Comparison of ENCODE assay signal across 8 cellular contexts in the genomic region with DNA sequence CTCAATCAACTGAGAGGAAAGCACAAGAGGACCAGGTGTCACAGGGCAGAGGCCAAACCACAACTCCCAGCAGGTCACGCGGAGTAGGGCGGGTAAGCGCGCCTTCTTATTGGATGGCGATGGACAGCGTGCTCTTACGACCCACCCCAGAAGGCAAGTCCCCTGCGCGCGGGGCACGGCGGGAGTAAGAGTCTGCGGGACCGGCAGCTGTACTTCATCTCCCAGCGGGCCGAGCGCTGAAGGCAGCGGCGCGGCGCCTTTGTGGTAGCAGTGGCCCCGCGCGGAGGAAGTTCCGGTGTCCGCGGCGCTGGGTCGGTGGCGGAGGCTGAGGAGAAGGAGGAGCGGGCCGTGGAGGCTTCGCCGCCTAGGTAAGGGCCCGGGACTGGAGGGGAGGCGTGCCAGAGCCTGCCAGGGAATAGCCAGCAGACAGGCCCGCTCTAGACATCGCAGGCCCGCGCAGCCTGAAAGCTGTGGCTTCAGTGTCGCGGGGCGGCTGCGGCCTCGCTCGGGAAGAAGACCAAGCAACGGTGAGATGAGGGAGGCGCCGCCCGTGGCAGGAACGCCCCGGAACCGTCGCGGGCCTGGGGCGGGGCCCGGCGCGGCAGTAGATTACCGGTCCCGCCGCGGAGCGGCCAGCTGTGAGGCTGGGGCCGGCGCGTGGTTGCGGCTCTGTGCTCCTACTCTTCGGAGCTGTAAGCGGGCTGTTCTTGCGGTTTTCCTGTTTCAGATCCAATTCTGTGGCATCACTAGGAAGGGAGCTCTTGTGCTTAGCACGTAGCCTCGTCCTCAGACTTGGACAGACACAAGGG. TPM values are rescaled to one million over a fixed set of nuclear protein-coding genes. Genes with fewer than 3 reads are reported as not detected.
DNase-seq lines count a peak whose midpoint lies in the region; ATAC-seq and TF ChIP-seq lines count a peak whose summit lies in the region.

TSS of gene RBM6 (plus strand) at position 293 of the 809 bp plus-strand sequence. CDS start 22,492 bp downstream, outside the sequence.

- no peaks in the 10 kb centered on the region for H3K27me3 Mint-ChIP-seq in T-helper 2 cell treated with Interferon-gamma antibody and Interleukin-4, amounts not matched to agents 5 μg/mL and 100 μg/mL, for 36 hours (ENCODE audit: low read depth)

- TF ChIP-seq CTCF in ascending aorta (IDR thresholded peaks at IDR 0.05) (no peak), uterus (IDR thresholded peaks at IDR 0.05) (peak in 3 of 4 experiments; percentile 21 to 34 (median 21))

- no peaks in the 10 kb centered on the region for H3K9me3 ChIP-seq in ascending aorta
- H3K9me3 ChIP-seq in right cardiac atrium (ENCODE audit: control insufficient read depth, low read length), result no peaks in the 10 kb centered on the region
- no peaks in the 10 kb centered on the region for H3K9me3 ChIP-seq in uterus

- H3K27me3 ChIP-seq in ascending aorta (no peaks in the 10 kb centered on the region), right cardiac atrium (ENCODE audit: control insufficient read depth, insufficient read depth) (no peaks in the 10 kb centered on the region), uterus (no peaks in the 10 kb centered on the region)

- no peaks in the 10 kb centered on the region for H3K9me3 Mint-ChIP-seq in T-helper 2 cell treated with Interferon-gamma antibody and Interleukin-4, amounts not matched to agents 5 μg/mL and 100 μg/mL, for 36 hours

- no peaks in the 10 kb centered on the region for H3K36me3 ChIP-seq in ascending aorta
- no peaks in the 10 kb centered on the region for H3K36me3 ChIP-seq in uterus

- ATAC-seq in GM18502 (IDR thresholded peaks at IDR 0.05; ENCODE audit: poor library complexity, unreplicated experiment) (peak; percentile 87), HG02970 (IDR thresholded peaks at IDR 0.05; ENCODE audit: low FRiP score, unreplicated experiment) (peak; percentile 90), right cardiac atrium (peak; percentile 99)

- peak within 1 kb of the TSS; percentile 96 for H3K27ac Mint-ChIP-seq in T-helper 2 cell treated with Interferon-gamma antibody and Interleukin-4, amounts not matched to agents 5 μg/mL and 100 μg/mL, for 36 hours

- under 1% methylated on average over 74 of the region's 74 CpGs for WGBS in right cardiac atrium

- peak; percentile 70 to 91 for TF ChIP-seq POLR2A in uterus (IDR thresholded peaks at IDR 0.05)

- H3K4me3 Mint-ChIP-seq in T-helper 2 cell treated with Interferon-gamma antibody and Interleukin-4, amounts not matched to agents 5 μg/mL and 100 μg/mL, for 36 hours, result peak within 1 kb of the TSS; percentile 96

- peaks cover 17% of the 10 kb centered on the region for H3K4me1 Mint-ChIP-seq in T-helper 2 cell treated with Interferon-gamma antibody and Interleukin-4, amounts not matched to agents 5 μg/mL and 100 μg/mL, for 36 hours (ENCODE audit: low read depth)

- H3K27ac ChIP-seq in ascending aorta (peak within 1 kb of the TSS; percentile 90 to 97), right cardiac atrium (ENCODE audit: low read length) (peak within 1 kb of the TSS; percentile 89), uterus (peak within 1 kb of the TSS; percentile 84 to 94)

- intact Hi-C loops in ascending aorta (cut with DNase I) (loop anchor here (1.0 to 2.0 kb wide), 2 partner anchors 11 to 83 kb away; partner anchors contain the start of genes MON1A and TRAIP), right cardiac atrium (cut with DNase I) (no loop called here), uterus (cut with DNase I; ENCODE audit: low total_unique reads) (no loop called here)

- H3K4me3 ChIP-seq in ascending aorta (peak within 1 kb of the TSS; percentile 74 to 86), right cardiac atrium (ENCODE audit: low read length) (peak within 1 kb of the TSS; percentile 84), uterus (peak within 1 kb of the TSS; percentile 72 to 86)

- H3K36me3 Mint-ChIP-seq in T-helper 2 cell treated with Interferon-gamma antibody and Interleukin-4, amounts not matched to agents 5 μg/mL and 100 μg/mL, for 36 hours (ENCODE audit: low read depth), result peaks cover 20% of the 10 kb centered on the region

- DNase-seq in NCI-H1930 (lab: John Stamatoyannopoulos, UW) (peak; percentile 80 to 91), ascending aorta (ENCODE audit: low spot score in 2 of 2) (peak; percentile 94 to 99), right cardiac atrium (peak; percentile 98 to 99 (median 99)), pulmonary artery endothelial cell (ENCODE audit: low read depth, low spot score) (peak; percentile 94), uterus (peak; percentile 94 to 95)
- peak; percentile 97 for DNase-seq in T-helper 2 cell treated with Interferon-gamma antibody and Interleukin-4, amounts not matched to agents 5 μg/mL and 100 μg/mL, for 36 hours (ENCODE audit: low spot score)

- peaks cover 3 to 6% of the 10 kb centered on the region in 2 donors for H3K4me1 ChIP-seq in ascending aorta
- H3K4me1 ChIP-seq in right cardiac atrium (ENCODE audit: control insufficient read depth, insufficient read depth, low read length), result peaks cover 2% of the 10 kb centered on the region
- peaks cover 0 to 8% of the 10 kb centered on the region in 2 donors for H3K4me1 ChIP-seq in uterus

RNA-seq across cellular contexts. Expression of gene RBM6, which starts in this region (rescaled TPM):
- total RNA-seq in ascending aorta (84.7 TPM), right cardiac atrium (10 to 100 TPM; 43.2 to 52.6 (median 46.9) TPM), pulmonary artery endothelial cell (29.9 and 43.2 TPM in 2 replicates), uterus (100 to 1,000 TPM in 2 of 4 donors, 10 to 100 TPM in 2; 63.2 to 143 (median 116) TPM)
- polyA plus RNA-seq in right cardiac atrium, result 53.1 TPM

Comparison
In these comparisons a context has a peak if more than half of its experiments do, and no peak if none do; other contexts are left out.
1. Peak in every context shown above with its lines: DNase-seq, ATAC-seq, H3K4me3 ChIP-seq and H3K27ac ChIP-seq.
2. CTCF ChIP-seq: peak in uterus (3 of 4); none in ascending aorta (0 of 3).